In genomic region chr1:34742667-34743270, GRCh38 we compare ENCODE assay signal across 8 cellular contexts. TPM values are rescaled to one million over a fixed set of nuclear protein-coding genes. Genes with fewer than 3 reads are reported as not detected.
DNase-seq lines count a peak whose midpoint lies in the region; ATAC-seq and TF ChIP-seq lines count a peak whose summit lies in the region.

No MANE protein-coding gene starts in this region.

- H3K4me3 Mint-ChIP-seq in CD14-positive monocyte = no peak overlapping the region
- no peak overlapping the region for H3K4me3 Mint-ChIP-seq in activated naive CD8-positive, alpha-beta T cell treated with anti-CD3 and anti-CD28 coated beads for 36 hours

- H3K36me3 Mint-ChIP-seq in CD14-positive monocyte = no peaks in the 10 kb centered on the region
- H3K36me3 Mint-ChIP-seq in activated naive CD8-positive, alpha-beta T cell treated with anti-CD3 and anti-CD28 coated beads for 36 hours = no peaks in the 10 kb centered on the region

- DNase-seq in CD14-positive monocyte (ENCODE audit: low spot score) = no peak
- peak; percentile 72 for DNase-seq in NB4 (ENCODE audit: low read depth)
- peak; percentile 81 for DNase-seq in SW480 (ENCODE audit: low spot score)
- peak; percentile 83 for DNase-seq in activated naive CD8-positive, alpha-beta T cell treated with anti-CD3 and anti-CD28 coated beads for 36 hours
- DNase-seq in cardiac muscle cell (ENCODE audit: low read depth in 1 of 2, low spot score in 1 of 2) = peak; percentile 74 to 86
- peak; percentile 79 to 81 for DNase-seq in psoas muscle
- DNase-seq in uterus = peak; percentile 30 to 69

- H3K36me3 ChIP-seq in cardiac muscle cell = no peaks in the 10 kb centered on the region
- H3K36me3 ChIP-seq in psoas muscle (ENCODE audit: insufficient read depth in 1 of 2, low read depth in 1 of 2) = no peaks in the 10 kb centered on the region
- no peaks in the 10 kb centered on the region for H3K36me3 ChIP-seq in uterus

- intact Hi-C loops in CD14-positive monocyte (cut with micrococcal nuclease) = loop anchor here (2.0 to 10.0 kb wide), 4 partner anchors 280 to 1108 kb away; no protein-coding TSS in a partner anchor
- intact Hi-C loops in psoas muscle (cut with DNase I) = loop anchor here (5.0 kb wide), 3 partner anchors 280 to 1110 kb away; no protein-coding TSS in a partner anchor
- intact Hi-C loops in uterus (cut with DNase I; ENCODE audit: low total_unique reads) = no loop called here

- no peak overlapping the region for H3K27ac Mint-ChIP-seq in CD14-positive monocyte
- H3K27ac Mint-ChIP-seq in activated naive CD8-positive, alpha-beta T cell treated with anti-CD3 and anti-CD28 coated beads for 36 hours = no peak overlapping the region

- peak; percentile 93 for TF ChIP-seq CTCF in CD14-positive monocyte (IDR thresholded peaks at IDR 0.05)
- peak; percentile 92 for TF ChIP-seq CTCF in NB4 (IDR thresholded peaks at IDR 0.05; ENCODE audit: low read depth, low read length)
- TF ChIP-seq CTCF in cardiac muscle cell (IDR thresholded peaks at IDR 0.05; ENCODE audit: low read depth, low read length) = peak; percentile 93
- TF ChIP-seq CTCF in psoas muscle (IDR thresholded peaks at IDR 0.05) = peak; percentile 91
- TF ChIP-seq CTCF in uterus (IDR thresholded peaks at IDR 0.05) = peak; percentile 67 to 82 (median 78)

- H3K4me3 ChIP-seq in NB4 (ENCODE audit: low read depth, low read length) (no peak overlapping the region), cardiac muscle cell (no peak overlapping the region), psoas muscle (no peak overlapping the region), uterus (no peak overlapping the region)

- ATAC-seq in GM21381 (IDR thresholded peaks at IDR 0.05; ENCODE audit: unreplicated experiment) = peak; percentile 80
- ATAC-seq in psoas muscle = peak; percentile 79 to 90 (median 87)

- peaks cover 2 to 8% (median 6%) of the 10 kb centered on the region in 3 donors for H3K27me3 Mint-ChIP-seq in CD14-positive monocyte (ENCODE audit: low read depth in 3 of 3)
- peaks cover 10% of the 10 kb centered on the region for H3K27me3 Mint-ChIP-seq in activated naive CD8-positive, alpha-beta T cell treated with anti-CD3 and anti-CD28 coated beads for 36 hours

- no peak for TF ChIP-seq POLR2A in NB4 (IDR thresholded peaks at IDR 0.05; ENCODE audit: extremely low read depth, insufficient read length)
- TF ChIP-seq POLR2A in uterus (IDR thresholded peaks at IDR 0.05) = no peak

- H3K27ac ChIP-seq in cardiac muscle cell (no peak overlapping the region), psoas muscle (no peak overlapping the region), uterus (no peak overlapping the region)

- WGBS in psoas muscle, 3 donors = 12 to 17% (median 13%) methylated on average over 13 to 16 of the region's 16 CpGs

- H3K4me1 ChIP-seq in cardiac muscle cell (ENCODE audit: low read depth) (no peaks in the 10 kb centered on the region), psoas muscle (no peaks in the 10 kb centered on the region), uterus (no peaks in the 10 kb centered on the region)

- no peaks in the 10 kb centered on the region for H3K9me3 ChIP-seq in cardiac muscle cell (ENCODE audit: low read depth)
- no peaks in the 10 kb centered on the region for H3K9me3 ChIP-seq in psoas muscle
- H3K9me3 ChIP-seq in uterus = no peaks in the 10 kb centered on the region

- peaks cover 3% of the 10 kb centered on the region for H3K4me1 Mint-ChIP-seq in CD14-positive monocyte
- no peaks in the 10 kb centered on the region for H3K4me1 Mint-ChIP-seq in activated naive CD8-positive, alpha-beta T cell treated with anti-CD3 and anti-CD28 coated beads for 36 hours

- H3K27me3 ChIP-seq in cardiac muscle cell (peaks cover 8% of the 10 kb centered on the region), psoas muscle (ENCODE audit: insufficient read depth in 3 of 3, low read length in 2 of 3) (peaks cover 0 to 21% (median under 1%) of the 10 kb centered on the region in 3 donors), uterus (no peaks in the 10 kb centered on the region)

- H3K9me3 Mint-ChIP-seq in CD14-positive monocyte = no peaks in the 10 kb centered on the region
- no peaks in the 10 kb centered on the region for H3K9me3 Mint-ChIP-seq in activated naive CD8-positive, alpha-beta T cell treated with anti-CD3 and anti-CD28 coated beads for 36 hours

RNA-seq across cellular contexts. Expression of gene GJB5, which starts 12.1 kb away (rescaled TPM):
- polyA plus RNA-seq in CD14-positive monocyte = under 1 TPM in 1 of 2 donors, not detected in 1; 0.12 TPM
- not detected for total RNA-seq in activated naive CD8-positive, alpha-beta T cell treated with anti-CD3 and anti-CD28 coated beads for 36 hours
- not detected in 2 replicates for total RNA-seq in cardiac muscle cell
- polyA plus RNA-seq in cardiac muscle cell = not detected in 2 replicates
- not detected for total RNA-seq in psoas muscle
- under 1 TPM in 1 of 3 donors, not detected in 2; 0.03 TPM for polyA plus RNA-seq in psoas muscle
- under 1 TPM in 1 of 4 donors, not detected in 3; 0.41 TPM for total RNA-seq in uterus

RNA-seq across cellular contexts. Expression of gene GJB4, which starts 16.8 kb away (rescaled TPM):
- not detected for polyA plus RNA-seq in CD14-positive monocyte
- total RNA-seq in activated naive CD8-positive, alpha-beta T cell treated with anti-CD3 and anti-CD28 coated beads for 36 hours = not detected
- not detected in 2 replicates for total RNA-seq in cardiac muscle cell
- polyA plus RNA-seq in cardiac muscle cell = not detected in 2 replicates
- not detected for total RNA-seq in psoas muscle
- not detected for polyA plus RNA-seq in psoas muscle
- not detected for total RNA-seq in uterus

RNA-seq across cellular contexts. Expression of gene GJB3, which starts 38.2 kb away (rescaled TPM):
- polyA plus RNA-seq in CD14-positive monocyte (not detected), cardiac muscle cell (not detected in 2 replicates), psoas muscle (under 1 TPM in 2 of 3 donors, not detected in 1; 0.03 TPM)
- not detected for total RNA-seq in activated naive CD8-positive, alpha-beta T cell treated with anti-CD3 and anti-CD28 coated beads for 36 hours
- total RNA-seq in cardiac muscle cell (not detected in 2 replicates), psoas muscle (not detected), uterus (1 to 10 TPM in 2 of 4 donors, not detected in 2; 1.0 to 4.7 TPM)

RNA-seq across cellular contexts. Expression of gene GJA4, which starts 50.0 kb away (rescaled TPM):
- polyA plus RNA-seq in CD14-positive monocyte (not detected), cardiac muscle cell (0.86 TPM in 1 of 2 replicates, not detected in the other), psoas muscle (10 to 100 TPM in 2 of 3 donors, 1 to 10 TPM in 1; 9.3 to 13.0 (median 11.6) TPM)
- not detected for total RNA-seq in activated naive CD8-positive, alpha-beta T cell treated with anti-CD3 and anti-CD28 coated beads for 36 hours
- total RNA-seq in cardiac muscle cell (0.07 and 0.42 TPM in 2 replicates), psoas muscle (10 to 100 TPM in 2 of 4 donors, 1 to 10 TPM in 2; 9.1 to 19.7 (median 11.0) TPM), uterus (10 to 100 TPM in 3 of 4 donors, 1 to 10 TPM in 1; 2.9 to 32.8 (median 23.9) TPM)
